ENCODE assay signal across 8 cellular contexts in genomic region chr19:47280183-47280797, GRCh38. TPM values are rescaled to one million over a fixed set of nuclear protein-coding genes. Genes with fewer than 3 reads are reported as not detected.
DNase-seq lines count a peak whose midpoint lies in the region; ATAC-seq, FAIRE-seq and TF ChIP-seq lines count a peak whose summit lies in the region.

No MANE protein-coding gene starts in this region.

- no peak for FAIRE-seq in small intestine (lab: Jason Lieb, UNC)

- H3K4me1 ChIP-seq in heart left ventricle (peaks cover 3 to 44% (median 19%) of the 10 kb centered on the region in 12 donors), small intestine (ENCODE audit: control insufficient read depth in 2 of 2, insufficient read depth in 1 of 2, low read depth in 1 of 2, low read length in 1 of 2) (no peaks in the 10 kb centered on the region)

- H3K27ac ChIP-seq in heart left ventricle: no peak overlapping the region
- H3K27ac ChIP-seq in WERI-Rb-1: no peak overlapping the region
- no peak overlapping the region for H3K27ac ChIP-seq in small intestine (ENCODE audit: low read depth in 1 of 2, low read length in 1 of 2)

- DNase-seq in heart left ventricle: no peak
- no peak for DNase-seq in left ventricle myocardium superior
- peak; percentile 72 for DNase-seq in WERI-Rb-1
- peak; percentile 61 for DNase-seq in ecto neural progenitor cell (ENCODE audit: low spot score)
- peak; percentile 36 for DNase-seq in small intestine
- DNase-seq in HCEC 1CT: no peak

- H3K4me3 ChIP-seq in heart left ventricle: no peak overlapping the region
- no peak overlapping the region for H3K4me3 ChIP-seq in WERI-Rb-1 (ENCODE audit: low read depth, low read length)
- H3K4me3 ChIP-seq in small intestine (ENCODE audit: low read depth in 1 of 2, low read length in 2 of 2): no peak overlapping the region

- H3K36me3 ChIP-seq in heart left ventricle (peaks cover 0 to 7% (median 0%) of the 10 kb centered on the region in 9 donors), WERI-Rb-1 (peaks cover 34% of the 10 kb centered on the region), small intestine (ENCODE audit: control insufficient read depth in 2 of 2, insufficient read depth in 2 of 2, low read length in 2 of 2) (no peaks in the 10 kb centered on the region)

- TF ChIP-seq CTCF in heart left ventricle (IDR thresholded peaks at IDR 0.05) (peak in 9 of 12 donors; percentile 12 to 45 (median 35)), WERI-Rb-1 (IDR thresholded peaks at IDR 0.05; ENCODE audit: low read depth, low read length) (peak; percentile 66)

- intact Hi-C loops in heart left ventricle (cut with DNase I): no loop called here
- intact Hi-C loops in left ventricle myocardium superior (cut with micrococcal nuclease): no loop called here

- TF ChIP-seq POLR2A in heart left ventricle (IDR thresholded peaks at IDR 0.05): no peak

- no peaks in the 10 kb centered on the region for H3K9me3 ChIP-seq in heart left ventricle
- H3K9me3 ChIP-seq in WERI-Rb-1 (ENCODE audit: severe bottlenecking): no peaks in the 10 kb centered on the region
- no peaks in the 10 kb centered on the region for H3K9me3 ChIP-seq in small intestine (ENCODE audit: control insufficient read depth, low read depth)

- 87 to 94% (median 89%) methylated on average over 12 to 13 of the region's 13 CpGs for WGBS in heart left ventricle, 4 donors
- WGBS in small intestine, 3 donors: 88 to 93% (median 89%) methylated on average over 13 of the region's 13 CpGs

- ATAC-seq in heart left ventricle: no peak
- ATAC-seq in left ventricle myocardium superior: no peak
- ATAC-seq in HG02763 (IDR thresholded peaks at IDR 0.05; ENCODE audit: unreplicated experiment): no peak
- no peak for ATAC-seq in HG02852 (IDR thresholded peaks at IDR 0.05; ENCODE audit: unreplicated experiment)

- no peaks in the 10 kb centered on the region for H3K27me3 ChIP-seq in heart left ventricle
- H3K27me3 ChIP-seq in WERI-Rb-1 (ENCODE audit: insufficient read depth, low read depth, severe bottlenecking): no peaks in the 10 kb centered on the region
- no peaks in the 10 kb centered on the region for H3K27me3 ChIP-seq in small intestine (ENCODE audit: control insufficient read depth in 2 of 2, insufficient read depth in 2 of 2, low read length in 2 of 2)

RNA-seq across cellular contexts. Expression of gene INAFM1, which starts 5.6 kb away (rescaled TPM):
- 10 to 100 TPM in 5 of 9 donors, 1 to 10 TPM in 4; 4.8 to 14.0 (median 10.3) TPM for total RNA-seq in heart left ventricle
- polyA plus RNA-seq in heart left ventricle: 1 to 10 TPM; 7.4 to 8.3 TPM
- 12.7 TPM for total RNA-seq in left ventricle myocardium superior
- 1 to 10 TPM; 5.8 to 6.6 (median 5.9) TPM for polyA plus RNA-seq in small intestine

RNA-seq across cellular contexts. Expression of gene CCDC9, which starts 24.0 kb away (rescaled TPM):
- total RNA-seq in heart left ventricle: 10 to 100 TPM in 8 of 9 donors, 1 to 10 TPM in 1; 6.7 to 23.8 (median 14.9) TPM
- polyA plus RNA-seq in heart left ventricle: 10 to 100 TPM; 29.5 to 33.3 TPM
- total RNA-seq in left ventricle myocardium superior: 19.2 TPM
- 10 to 100 TPM; 12.1 to 23.0 (median 22.2) TPM for polyA plus RNA-seq in small intestine

RNA-seq across cellular contexts. Expression of gene C5AR1, which starts 29.4 kb away (rescaled TPM):
- total RNA-seq in heart left ventricle (10 to 100 TPM in 3 of 9 donors, 1 to 10 TPM in 6; 3.0 to 37.9 (median 7.5) TPM), left ventricle myocardium superior (5.3 TPM)
- polyA plus RNA-seq in heart left ventricle (1 to 10 TPM in 1 of 2 donors, under 1 TPM in 1; 0.80 to 5.6 TPM), small intestine (1 to 10 TPM in 2 of 3 donors, under 1 TPM in 1; 0.67 to 8.6 (median 1.4) TPM)

RNA-seq across cellular contexts. Expression of gene BBC3, which starts 49.3 kb away (rescaled TPM):
- total RNA-seq in heart left ventricle (1 to 10 TPM; 1.9 to 5.4 (median 4.6) TPM), left ventricle myocardium superior (5.1 TPM)
- polyA plus RNA-seq in heart left ventricle (1 to 10 TPM; 3.8 to 5.0 TPM), small intestine (1 to 10 TPM; 3.1 to 9.3 (median 5.4) TPM)

RNA-seq across cellular contexts. Expression of gene C5AR2, which starts 51.7 kb away (rescaled TPM):
- total RNA-seq in heart left ventricle (1 to 10 TPM in 3 of 9 donors, under 1 TPM in 6; 0.12 to 3.3 (median 0.94) TPM), left ventricle myocardium superior (0.42 TPM)
- polyA plus RNA-seq in heart left ventricle (under 1 TPM; 0.23 to 0.55 TPM), small intestine (under 1 TPM in 1 of 3 donors, not detected in 2; 0.91 TPM)

Comparison
In these comparisons a context has a peak if more than half of its experiments do, and no peak if none do; other contexts are left out.
1. DNase-seq: peak in WERI-Rb-1 (single experiment), ecto neural progenitor cell (single experiment) and small intestine (single experiment); none in heart left ventricle (0 of 5), left ventricle myocardium superior (single experiment) and HCEC 1CT (single experiment).